8 cellular contexts compared by ENCODE assay signal in genomic region chr17:65018612-65019290, GRCh38. TPM values are rescaled to one million over a fixed set of nuclear protein-coding genes. Genes with fewer than 3 reads are reported as not detected.
DNase-seq lines count a peak whose midpoint lies in the region; ATAC-seq and TF ChIP-seq lines count a peak whose summit lies in the region.
"Had no signal": no experiment of that assay in that cellular context is flagged by ENCODE, and none has a peak within 500 bp of the region (broad histone marks: within the 10 kb centered on the region; RNA-seq: fewer than 3 reads in every experiment).

No MANE protein-coding gene starts in this region.

- peaks cover 89% of the 10 kb centered on the region for H4K20me1 ChIP-seq in IMR-90 (ENCODE audit: insufficient read depth, low read length)

- H2BK12ac ChIP-seq in mesenchymal stem cell (ENCODE audit: low read length in 2 of 2), result peak overlapping the region in 1 of 2 experiments; percentile 61

- H2AFZ ChIP-seq in IMR-90 (replicated peaks; ENCODE audit: low read length, poor library complexity), result no peak overlapping the region
- no peak overlapping the region for H2AFZ ChIP-seq in mesenchymal stem cell (ENCODE audit: low read depth, low read length)

- H2BK120ac ChIP-seq in IMR-90 (ENCODE audit: low read depth, low read length), result peak overlapping the region; percentile 28
- no peak overlapping the region for H2BK120ac ChIP-seq in mesenchymal stem cell (ENCODE audit: low read depth, low read length)

- H3K9me3 ChIP-seq in IMR-90 (ENCODE audit: control insufficient read depth, insufficient read depth, low read length) (no peaks in the 10 kb centered on the region), breast epithelium (no peaks in the 10 kb centered on the region), mesenchymal stem cell (ENCODE audit: control insufficient read depth, low read length) (no peaks in the 10 kb centered on the region), testis (no peaks in the 10 kb centered on the region)

- no peak for TF ChIP-seq CTCF in IMR-90 (conservative IDR thresholded peaks at IDR 0.05; ENCODE audit: low read depth, low read length)
- no peak for TF ChIP-seq CTCF in breast epithelium (IDR thresholded peaks at IDR 0.05)
- no peak for TF ChIP-seq CTCF in testis (IDR thresholded peaks at IDR 0.05)

- WGBS in IMR-90 (ENCODE audit: extremely low coverage in 2 of 2, insufficient read length in 1 of 2), 2 experiments, result 20% methylated on average over 1 of the region's 12 CpGs; no CpG with 5 or more reads in 1 of the 2 experiments
- WGBS in mesenchymal stem cell, result 86% methylated on average over 10 of the region's 12 CpGs
- 51% methylated on average over 12 of the region's 12 CpGs for WGBS in testis, 2 donors

- H3K4me3 ChIP-seq in IMR-90 (ENCODE audit: insufficient read depth, low read depth, low read length), result no peak overlapping the region
- H3K4me3 ChIP-seq in breast epithelium, result no peak overlapping the region
- peak overlapping the region in 1 of 2 experiments; percentile 7 for H3K4me3 ChIP-seq in mesenchymal stem cell (ENCODE audit: insufficient read depth in 1 of 2, low read depth in 1 of 2, low read length in 2 of 2)
- no peak overlapping the region for H3K4me3 ChIP-seq in testis

- no peaks in the 10 kb centered on the region for H3K27me3 ChIP-seq in IMR-90 (ENCODE audit: control insufficient read depth, insufficient read depth, low read length)
- H3K27me3 ChIP-seq in breast epithelium, result no peaks in the 10 kb centered on the region
- no peaks in the 10 kb centered on the region for H3K27me3 ChIP-seq in mesenchymal stem cell (ENCODE audit: control insufficient read depth in 1 of 2, insufficient read depth in 1 of 2, low read length in 2 of 2)
- H3K27me3 ChIP-seq in testis, result no peaks in the 10 kb centered on the region

- H3K9ac ChIP-seq in IMR-90 (ENCODE audit: low read depth, low read length) (0 out of 2 replicates have a peak overlapping the region, but pooled peaks have one; percentile 20), mesenchymal stem cell (ENCODE audit: low read length) (peak overlapping the region; percentile 75)

- CTCF ChIA-PET in IMR-90 (lab: Yijun Ruan, JAX), result interaction anchor here (1.3 kb wide), 1 partner anchor 25 kb away, joined by 4 read pairs; no protein-coding TSS in a partner anchor

- H3K56ac ChIP-seq in IMR-90 (ENCODE audit: extremely low read depth, insufficient read depth, low read length), result peak overlapping the region; percentile 11; the same call in 1 of the 2 replicates

- peaks cover 29% of the 10 kb centered on the region for H3K9me1 ChIP-seq in IMR-90 (ENCODE audit: insufficient read depth, low read length)

- DNase-seq in IMR-90 (peak; percentile 39), breast epithelium (ENCODE audit: low spot score in 2 of 2) (no peak), mesenchymal stem cell (peak; percentile 58), testis (no peak), NCI-H526 treated with DMSO at 0.1 percent for 48 hours (lab: John Stamatoyannopoulos, UW) (no peak), head of caudate nucleus (no peak)
- no peak for DNase-seq in effector CD8-positive, alpha-beta T cell (lab: John Stamatoyannopoulos, UW)
- DNase-seq: DMS153 had no signal

- peak overlapping the region; percentile 27; the same call in 1 of the 2 replicates for H4K5ac ChIP-seq in IMR-90 (ENCODE audit: low read depth, low read length)

- H3K23ac ChIP-seq in IMR-90 (ENCODE audit: low read depth, low read length) (peak overlapping the region; percentile 33; the same call in 1 of the 2 replicates), mesenchymal stem cell (ENCODE audit: low read length in 2 of 2) (no peak overlapping the region)

- H3K4me1 ChIP-seq in IMR-90 (ENCODE audit: control insufficient read depth, insufficient read depth, low read length), result peaks cover 24% of the 10 kb centered on the region
- peaks cover 2 to 3% of the 10 kb centered on the region in 2 donors for H3K4me1 ChIP-seq in breast epithelium
- peaks cover 15% of the 10 kb centered on the region for H3K4me1 ChIP-seq in mesenchymal stem cell (ENCODE audit: control insufficient read depth, insufficient read depth, low read depth, low read length)
- H3K4me1 ChIP-seq in testis, result peaks cover 24% of the 10 kb centered on the region

- H3K4me2 ChIP-seq in IMR-90 (ENCODE audit: low read depth, low read length), result peak overlapping the region; percentile 78
- H3K4me2 ChIP-seq in mesenchymal stem cell (ENCODE audit: low read length, poor library complexity, severe bottlenecking), result no peak overlapping the region

- dilution Hi-C loops in IMR-90 (cut with HindIII; ENCODE audit: low sequenced_read_pairs, unreplicated experiment), result no loop called here

- peak overlapping the region; percentile 65; the same call in 1 of the 2 replicates for H2AK5ac ChIP-seq in IMR-90 (ENCODE audit: low read depth, low read length)
- peak overlapping the region; percentile 70 for H2AK5ac ChIP-seq in mesenchymal stem cell (ENCODE audit: low read length, severe bottlenecking)

- intact Hi-C loops in IMR-90 (cut with micrococcal nuclease), result no loop called here
- intact Hi-C loops in breast epithelium (cut with DNase I; ENCODE audit: low total_unique reads), result no loop called here
- intact Hi-C loops in testis (cut with DNase I; ENCODE audit: low total_unique reads), result no loop called here
- intact Hi-C loops in head of caudate nucleus (cut with DNase I), result no loop called here

- peaks cover 29 to 81% of the 10 kb centered on the region in 2 experiments for H3K79me1 ChIP-seq in IMR-90 (ENCODE audit: low read depth in 1 of 2, low read length in 2 of 2)
- peaks cover 8% of the 10 kb centered on the region for H3K79me1 ChIP-seq in mesenchymal stem cell (replicated peaks; ENCODE audit: low read length, poor library complexity, severe bottlenecking)

- H3K14ac ChIP-seq in IMR-90 (replicated peaks; ENCODE audit: low read depth, low read length) (peak overlapping the region; percentile 57), mesenchymal stem cell (ENCODE audit: low read length in 2 of 2) (no peak overlapping the region)

- TF ChIP-seq POLR2A in IMR-90 (IDR thresholded peaks at IDR 0.05; ENCODE audit: low read depth, low read length), result no peak
- no peak for TF ChIP-seq POLR2A in breast epithelium (IDR thresholded peaks at IDR 0.05)
- TF ChIP-seq POLR2A in testis (IDR thresholded peaks at IDR 0.05), result no peak

- H4K91ac ChIP-seq in IMR-90 (ENCODE audit: insufficient read depth, low read depth, low read length), result peak overlapping the region; percentile 54
- H4K91ac ChIP-seq in mesenchymal stem cell (ENCODE audit: low read length), result no peak overlapping the region

- H3K36me3 ChIP-seq in IMR-90 (ENCODE audit: control insufficient read depth, insufficient read depth, low read length) (peaks cover 8% of the 10 kb centered on the region), breast epithelium (no peaks in the 10 kb centered on the region), mesenchymal stem cell (ENCODE audit: control insufficient read depth in 1 of 2, insufficient read depth in 2 of 2, low read depth in 1 of 2, low read length in 2 of 2) (peaks cover 0 to 30% of the 10 kb centered on the region in 2 experiments), testis (ENCODE audit: low read depth, missing control alignments) (no peaks in the 10 kb centered on the region)

- ATAC-seq in IMR-90 (ENCODE audit: low read depth), result no peak

- H2BK20ac ChIP-seq in IMR-90 (ENCODE audit: low read depth, low read length), result peak overlapping the region; percentile 29; the same call in 1 of the 2 replicates

- H3K4ac ChIP-seq in IMR-90 (ENCODE audit: low read depth, low read length) (peak overlapping the region; percentile 61), mesenchymal stem cell (ENCODE audit: low read depth in 1 of 2, low read length in 2 of 2) (peak overlapping the region in 1 of 2 experiments; percentile 53)

- H3K27ac ChIP-seq in IMR-90 (ENCODE audit: insufficient read depth, low read length) (peak overlapping the region; percentile 43), breast epithelium (peak overlapping the region; percentile 20 to 21), mesenchymal stem cell (ENCODE audit: low read length, poor library complexity, severe bottlenecking) (no peak overlapping the region), testis (peak overlapping the region; percentile 26 to 40)

- H2BK15ac ChIP-seq in IMR-90 (ENCODE audit: low read depth, low read length), result peak overlapping the region; percentile 44; the same call in 1 of the 3 replicates
- H2BK15ac ChIP-seq in mesenchymal stem cell (ENCODE audit: low read depth, poor library complexity, severe bottlenecking), result no peak overlapping the region

- peak overlapping the region in 1 of 2 experiments; percentile 20; a peak in 1 of 4 replicates for H4K8ac ChIP-seq in IMR-90 (ENCODE audit: low read depth in 2 of 2, low read length in 2 of 2)
- no peak overlapping the region for H4K8ac ChIP-seq in mesenchymal stem cell (ENCODE audit: low read length)

- no peak for TF ChIP-seq RAD21 in IMR-90 (IDR thresholded peaks at IDR 0.05; ENCODE audit: low read length)

- in situ Hi-C loops in IMR-90 (cut with MboI; ENCODE audit: low sequenced_read_pairs), result no loop called here

- H3K18ac ChIP-seq in IMR-90 (ENCODE audit: low read depth, low read length) (peak overlapping the region; percentile 4), mesenchymal stem cell (ENCODE audit: low read depth in 1 of 2, low read length in 2 of 2) (peak overlapping the region in 1 of 2 experiments; percentile 5)

- POLR2A ChIA-PET in IMR-90 (lab: Charles Lee; ENCODE audit: unreplicated experiment), result no interaction called here

- BruUV-seq in IMR-90 (replicated peaks; lab: Mats Ljungman, UMichigan), result no TSS peak

- peak overlapping the region; percentile 33 for H2BK5ac ChIP-seq in IMR-90 (ENCODE audit: low read depth, low read length, poor library complexity, severe bottlenecking)
- H2BK5ac ChIP-seq in mesenchymal stem cell (ENCODE audit: low read depth, low read length, poor library complexity, severe bottlenecking), result no peak overlapping the region

- no peak overlapping the region for H2AK9ac ChIP-seq in IMR-90 (replicated peaks; ENCODE audit: low read depth, low read length, poor library complexity)

TF ChIP-seq in IMR-90, 13 proteins besides CTCF, POLR2A, EP300 and RAD21 (continues in another document):
- TF ChIP-seq, protein P1, sequence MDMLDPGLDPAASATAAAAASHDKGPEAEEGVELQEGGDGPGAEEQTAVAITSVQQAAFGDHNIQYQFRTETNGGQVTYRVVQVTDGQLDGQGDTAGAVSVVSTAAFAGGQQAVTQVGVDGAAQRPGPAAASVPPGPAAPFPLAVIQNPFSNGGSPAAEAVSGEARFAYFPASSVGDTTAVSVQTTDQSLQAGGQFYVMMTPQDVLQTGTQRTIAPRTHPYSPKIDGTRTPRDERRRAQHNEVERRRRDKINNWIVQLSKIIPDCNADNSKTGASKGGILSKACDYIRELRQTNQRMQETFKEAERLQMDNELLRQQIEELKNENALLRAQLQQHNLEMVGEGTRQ (IDR thresholded peaks at IDR 0.05; ENCODE audit: low read depth, low read length), result no peak

RNA-seq across cellular contexts. Expression of gene GNA13, which starts 37.8 kb away (rescaled TPM):
- 37.6 and 57.2 TPM in 2 replicates for total RNA-seq in IMR-90 (2012; rRNA removed)
- 11.3 and 13.8 TPM in 2 replicates for polyA plus RNA-seq in IMR-90 (2012; rRNA removed)
- 3.5 and 3.9 TPM in 2 replicates for polyA plus RNA-seq in IMR-90 (2012; cell fraction: cytosol; rRNA removed)
- polyA plus RNA-seq in IMR-90 (2012; cell fraction: nucleus; rRNA removed; ENCODE audit: low replicate concordance), result 2.6 and 9.4 TPM in 2 replicates
- total RNA-seq in breast epithelium, result 10 to 100 TPM; 42.9 to 74.6 (median 47.8) TPM
- polyA plus RNA-seq in mesenchymal stem cell (2013, experiment 1 of 2), result 45.4 TPM
- 47.9 TPM for polyA plus RNA-seq in mesenchymal stem cell (2013, experiment 2 of 2)
- 10 to 100 TPM; 57.6 to 71.4 TPM for total RNA-seq in testis
- 29.5 TPM for polyA plus RNA-seq in testis (ENCODE audit: insufficient read depth, low read depth, low replicate concordance)

Comparison
In these comparisons a context has a peak if more than half of its experiments do, and no peak if none do; other contexts are left out.
1. DNase-seq: peak in IMR-90 (single experiment) and mesenchymal stem cell (single experiment); none in breast epithelium (0 of 2), testis (single experiment), effector CD8-positive, alpha-beta T cell (single experiment), NCI-H526 treated with DMSO at 0.1 percent for 48 hours (single experiment) and head of caudate nucleus (0 of 42).